ENCODE assay signal across 1 cellular context in the genomic region with DNA sequence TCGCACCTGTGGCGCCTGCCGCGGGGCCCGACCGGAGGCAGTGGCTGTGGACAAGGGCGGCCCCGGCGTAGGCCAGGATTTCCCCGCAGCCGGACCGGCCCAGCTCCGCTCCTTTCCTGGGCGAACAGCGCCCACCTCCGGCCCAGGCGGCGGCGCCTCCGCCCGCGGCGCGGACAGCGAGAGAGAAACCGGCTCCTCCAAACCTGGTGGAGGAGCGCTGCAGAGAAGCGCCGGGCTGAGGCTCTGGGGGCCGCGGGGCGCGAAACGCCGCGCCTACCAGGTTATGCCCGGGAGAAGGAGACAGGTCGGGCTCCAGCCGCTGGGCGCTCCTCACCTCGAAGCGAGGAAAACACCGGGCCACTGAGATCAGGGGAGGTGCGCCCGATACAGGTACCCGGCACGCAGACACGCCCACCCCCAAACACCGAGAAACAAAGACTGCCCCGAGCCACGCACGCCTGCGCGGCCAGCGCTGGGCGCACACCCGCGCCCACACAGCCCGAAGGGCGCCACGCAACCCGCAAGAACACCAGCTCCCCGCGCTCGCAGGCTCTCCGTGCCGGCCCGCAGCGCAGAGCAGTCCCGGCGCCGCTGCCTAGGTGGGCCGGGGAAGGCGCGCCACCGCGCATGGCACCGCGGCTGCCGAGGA.
A peak's percentile ranks its signal among the peaks of the same experiment; 100 is the strongest.
TF ChIP-seq lines count a peak whose summit lies in the region.

No MANE protein-coding gene starts in this region.

TF ChIP-seq in HepG2, 621 proteins besides CTCF, POLR2A, EP300 and RAD21:
- TF ChIP-seq, protein P1, sequence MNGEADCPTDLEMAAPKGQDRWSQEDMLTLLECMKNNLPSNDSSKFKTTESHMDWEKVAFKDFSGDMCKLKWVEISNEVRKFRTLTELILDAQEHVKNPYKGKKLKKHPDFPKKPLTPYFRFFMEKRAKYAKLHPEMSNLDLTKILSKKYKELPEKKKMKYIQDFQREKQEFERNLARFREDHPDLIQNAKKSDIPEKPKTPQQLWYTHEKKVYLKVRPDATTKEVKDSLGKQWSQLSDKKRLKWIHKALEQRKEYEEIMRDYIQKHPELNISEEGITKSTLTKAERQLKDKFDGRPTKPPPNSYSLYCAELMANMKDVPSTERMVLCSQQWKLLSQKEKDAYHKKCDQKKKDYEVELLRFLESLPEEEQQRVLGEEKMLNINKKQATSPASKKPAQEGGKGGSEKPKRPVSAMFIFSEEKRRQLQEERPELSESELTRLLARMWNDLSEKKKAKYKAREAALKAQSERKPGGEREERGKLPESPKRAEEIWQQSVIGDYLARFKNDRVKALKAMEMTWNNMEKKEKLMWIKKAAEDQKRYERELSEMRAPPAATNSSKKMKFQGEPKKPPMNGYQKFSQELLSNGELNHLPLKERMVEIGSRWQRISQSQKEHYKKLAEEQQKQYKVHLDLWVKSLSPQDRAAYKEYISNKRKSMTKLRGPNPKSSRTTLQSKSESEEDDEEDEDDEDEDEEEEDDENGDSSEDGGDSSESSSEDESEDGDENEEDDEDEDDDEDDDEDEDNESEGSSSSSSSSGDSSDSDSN (CRISPR knock-in tag; IDR thresholded peaks at IDR 0.05): peak; percentile 21; the same call in 1 of the 2 replicates
- TF ChIP-seq GATAD2A (CRISPR knock-in tag; IDR thresholded peaks at IDR 0.05): no peak
- no peak for TF ChIP-seq ZSCAN22 (CRISPR knock-in tag; IDR thresholded peaks at IDR 0.05)
- TF ChIP-seq ZNF276 (CRISPR knock-in tag; IDR thresholded peaks at IDR 0.05; ENCODE audit: low read depth): no peak
- peak; percentile 15; the same call in 1 of the 2 replicates for TF ChIP-seq GABPB1 (CRISPR knock-in tag; IDR thresholded peaks at IDR 0.05)
- TF ChIP-seq ZNF800 (CRISPR knock-in tag; IDR thresholded peaks at IDR 0.05): 0 out of 2 replicates have a peak, but pooled peaks have one; percentile 37
- peak; percentile 68; the same call in 1 of the 2 replicates for TF ChIP-seq MTF2 (CRISPR knock-in tag; IDR thresholded peaks at IDR 0.05; ENCODE audit: borderline replicate concordance)
- peak; percentile 83 for TF ChIP-seq HNRNPLL (IDR thresholded peaks at IDR 0.05; ENCODE audit: low read depth, low read length, poor library complexity, severe bottlenecking)
- TF ChIP-seq EHMT2 (IDR thresholded peaks at IDR 0.05; ENCODE audit: borderline replicate concordance, low read depth, low read length): no peak
- no peak for TF ChIP-seq SP140L (CRISPR knock-in tag; IDR thresholded peaks at IDR 0.05; ENCODE audit: borderline replicate concordance)
- TF ChIP-seq ZBTB40 (IDR thresholded peaks at IDR 0.05): no peak
- no peak for TF ChIP-seq ZBTB40 (CRISPR knock-in tag; IDR thresholded peaks at IDR 0.05)
- TF ChIP-seq STAG1 (CRISPR knock-in tag; IDR thresholded peaks at IDR 0.05): peak; percentile 43
- TF ChIP-seq, protein P2, sequence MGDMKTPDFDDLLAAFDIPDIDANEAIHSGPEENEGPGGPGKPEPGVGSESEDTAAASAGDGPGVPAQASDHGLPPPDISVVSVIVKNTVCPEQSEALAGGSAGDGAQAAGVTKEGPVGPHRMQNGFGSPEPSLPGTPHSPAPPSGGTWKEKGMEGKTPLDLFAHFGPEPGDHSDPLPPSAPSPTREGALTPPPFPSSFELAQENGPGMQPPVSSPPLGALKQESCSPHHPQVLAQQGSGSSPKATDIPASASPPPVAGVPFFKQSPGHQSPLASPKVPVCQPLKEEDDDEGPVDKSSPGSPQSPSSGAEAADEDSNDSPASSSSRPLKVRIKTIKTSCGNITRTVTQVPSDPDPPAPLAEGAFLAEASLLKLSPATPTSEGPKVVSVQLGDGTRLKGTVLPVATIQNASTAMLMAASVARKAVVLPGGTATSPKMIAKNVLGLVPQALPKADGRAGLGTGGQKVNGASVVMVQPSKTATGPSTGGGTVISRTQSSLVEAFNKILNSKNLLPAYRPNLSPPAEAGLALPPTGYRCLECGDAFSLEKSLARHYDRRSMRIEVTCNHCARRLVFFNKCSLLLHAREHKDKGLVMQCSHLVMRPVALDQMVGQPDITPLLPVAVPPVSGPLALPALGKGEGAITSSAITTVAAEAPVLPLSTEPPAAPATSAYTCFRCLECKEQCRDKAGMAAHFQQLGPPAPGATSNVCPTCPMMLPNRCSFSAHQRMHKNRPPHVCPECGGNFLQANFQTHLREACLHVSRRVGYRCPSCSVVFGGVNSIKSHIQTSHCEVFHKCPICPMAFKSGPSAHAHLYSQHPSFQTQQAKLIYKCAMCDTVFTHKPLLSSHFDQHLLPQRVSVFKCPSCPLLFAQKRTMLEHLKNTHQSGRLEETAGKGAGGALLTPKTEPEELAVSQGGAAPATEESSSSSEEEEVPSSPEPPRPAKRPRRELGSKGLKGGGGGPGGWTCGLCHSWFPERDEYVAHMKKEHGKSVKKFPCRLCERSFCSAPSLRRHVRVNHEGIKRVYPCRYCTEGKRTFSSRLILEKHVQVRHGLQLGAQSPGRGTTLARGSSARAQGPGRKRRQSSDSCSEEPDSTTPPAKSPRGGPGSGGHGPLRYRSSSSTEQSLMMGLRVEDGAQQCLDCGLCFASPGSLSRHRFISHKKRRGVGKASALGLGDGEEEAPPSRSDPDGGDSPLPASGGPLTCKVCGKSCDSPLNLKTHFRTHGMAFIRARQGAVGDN (CRISPR knock-in tag; IDR thresholded peaks at IDR 0.05): peak; percentile 42; the same call in 1 of the 2 replicates
- no peak for TF ChIP-seq ZBTB46 (CRISPR knock-in tag; IDR thresholded peaks at IDR 0.05; ENCODE audit: borderline replicate concordance)
- no peak for TF ChIP-seq ZBTB2 (CRISPR knock-in tag; IDR thresholded peaks at IDR 0.05; ENCODE audit: low read depth)
- no peak for TF ChIP-seq NFKBIZ (CRISPR knock-in tag; IDR thresholded peaks at IDR 0.05)
- TF ChIP-seq ZNF333 (CRISPR knock-in tag; IDR thresholded peaks at IDR 0.05; ENCODE audit: borderline replicate concordance): no peak
- TF ChIP-seq KDM5B (CRISPR knock-in tag; IDR thresholded peaks at IDR 0.05; ENCODE audit: borderline replicate concordance): no peak
